22 cellular contexts compared by ENCODE assay signal in the genomic region with DNA sequence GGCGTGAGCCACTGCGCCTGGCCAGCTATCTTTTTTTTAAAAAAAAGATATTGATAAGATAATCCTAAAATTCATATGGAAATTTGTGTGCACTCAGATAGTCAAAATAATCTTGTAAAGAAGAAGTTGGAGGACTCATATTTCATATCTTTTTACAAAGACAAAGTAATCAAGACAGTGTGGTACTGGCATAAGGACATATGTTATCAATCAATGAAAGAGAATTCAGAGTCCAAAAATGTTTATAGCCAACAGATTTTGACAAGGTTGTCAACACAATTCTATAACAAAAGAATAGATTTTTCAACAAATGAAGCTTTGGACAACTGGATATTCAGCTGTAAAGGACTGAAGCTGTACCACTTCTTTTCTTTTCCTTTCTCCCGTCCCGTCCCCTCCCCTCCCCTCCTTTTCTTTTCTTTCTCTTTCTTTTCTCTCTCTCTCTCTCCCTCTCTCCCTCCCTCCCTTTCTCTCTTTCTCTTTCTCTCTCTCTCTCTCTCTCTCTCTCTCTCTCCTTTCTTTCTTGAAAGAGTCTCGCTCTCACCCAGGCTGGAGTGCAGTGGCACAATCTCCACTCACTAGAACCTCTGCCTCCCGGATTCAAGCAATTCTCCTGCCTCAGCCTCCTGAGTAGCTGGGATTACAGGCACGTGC.
"Had no signal": no experiment of that assay in that cellular context is flagged by ENCODE, and none has a peak within 500 bp of the region (broad histone marks: within the 10 kb centered on the region; RNA-seq: fewer than 3 reads in every experiment).

No MANE protein-coding gene starts in this region.

- H3K4me3 ChIP-seq: left ventricle myocardium inferior, lung, ovary, right atrium auricular region, skin epidermis, stomach, testis, thyroid gland, transverse colon, upper lobe of left lung, vagina had no signal

- DNase-seq: islet precursor cell; left ventricle myocardium inferior; mesendoderm; naive thymus-derived CD4-positive, alpha-beta T cell; ovary; stimulated activated CD4-positive, alpha-beta T cell treated with anti-CD3 and anti-CD28 coated beads, Interleukin-12 subunit alpha, Interleukin-12 subunit beta, amount 100 ng/mL, for 4 hours; stimulated activated CD4-positive, alpha-beta T cell treated with anti-CD3 and anti-CD28 coated beads, Interleukin-15, amount 100 ng/mL, for 24 hours; stimulated activated CD4-positive, alpha-beta T cell treated with anti-CD3 and anti-CD28 coated beads, Interleukin-2, amount 100 ng/mL, for 24 hours; stimulated activated CD4-positive, alpha-beta T cell treated with anti-CD3 and anti-CD28 coated beads, Interleukin-4, amount 100 ng/mL, for 1 hour; stimulated activated naive B cell treated with anti-CD40 and anti-IgM and Interleukin-4, amounts not matched to agents 10 μg/mL and 1 μg/mL and 100 μg/mL, for 72 hours; stimulated activated naive CD8-positive, alpha-beta T cell treated with anti-CD3 and anti-CD28 coated beads, Interleukin-15, Interleukin-2, amounts not matched to agents 100 U/mL and 50 U/mL, for 24 hours; stomach; testis; thyroid gland; transverse colon; upper lobe of left lung had no signal

- H3K9me3 ChIP-seq: right atrium auricular region, testis, thyroid gland, transverse colon, upper lobe of left lung, vagina had no signal

- H3K36me3 ChIP-seq: left ventricle myocardium inferior, ovary, right atrium auricular region, stomach, thyroid gland, transverse colon, upper lobe of left lung, vagina had no signal

- H3K4me1 ChIP-seq: right atrium auricular region, thyroid gland, vagina had no signal

- H3K27me3 ChIP-seq: ovary, right atrium auricular region, stomach, testis, thyroid gland, transverse colon, upper lobe of left lung, vagina had no signal

- H3K27ac ChIP-seq: left ventricle myocardium inferior, ovary, right atrium auricular region, skin epidermis, stomach, testis, thyroid gland, transverse colon, upper lobe of left lung, vagina had no signal

- ATAC-seq: naive thymus-derived CD4-positive, alpha-beta T cell; natural killer cell treated with Interleukin-12 subunit alpha and Interleukin-12 subunit beta and Interleukin-15 and Interleukin-18, amount 100 ng/mL, for 72 hours; sciatic nerve; stimulated activated naive B cell treated with anti-CD40 and anti-IgM and Interleukin-4, amounts not matched to agents 10 μg/mL and 1 μg/mL and 100 μg/mL, for 72 hours; stimulated activated naive CD8-positive, alpha-beta T cell treated with anti-CD3 and anti-CD28 coated beads, Interleukin-15, Interleukin-2, amounts not matched to agents 100 U/mL and 50 U/mL, for 24 hours had no signal
